In the genomic region with DNA sequence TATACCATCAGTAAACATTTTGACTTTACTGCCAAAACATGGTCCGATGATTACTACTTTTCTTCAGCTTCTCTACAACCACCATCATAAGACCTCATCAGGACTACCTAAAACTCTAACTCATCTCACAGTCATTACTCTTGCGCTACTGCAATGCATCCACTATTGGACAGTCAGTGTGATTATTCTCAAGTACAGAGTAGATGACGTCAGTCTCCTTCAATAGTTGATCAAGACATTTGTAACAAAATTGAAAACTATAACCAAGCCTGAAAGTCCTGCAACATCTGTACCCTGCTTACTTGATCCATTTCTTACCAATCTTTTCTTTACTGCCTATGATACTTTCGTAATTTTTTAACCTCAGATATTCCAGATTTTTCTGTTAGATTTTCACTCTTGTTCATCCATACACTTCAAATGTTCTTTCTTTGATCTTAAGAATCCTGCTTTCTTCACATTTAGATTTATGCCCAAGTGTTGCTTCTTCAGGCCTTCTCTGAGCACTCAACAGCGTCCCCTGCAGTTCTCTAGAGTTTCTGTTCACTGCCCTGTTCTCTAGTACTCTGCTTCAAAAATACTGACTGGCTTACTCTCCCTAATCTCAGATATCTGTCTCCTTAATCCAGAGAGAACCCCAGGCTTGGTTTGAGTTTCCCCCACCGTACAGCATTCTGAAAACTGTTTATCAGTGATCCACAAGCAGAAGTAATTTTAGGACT, we compare ENCODE assay signal across 21 cellular contexts.
DNase-seq lines count a peak whose midpoint lies in the region; ATAC-seq, FAIRE-seq and TF ChIP-seq lines count a peak whose summit lies in the region.
"Had no signal": no experiment of that assay in that cellular context is flagged by ENCODE, and none has a peak within 500 bp of the region (broad histone marks: within the 10 kb centered on the region; RNA-seq: fewer than 3 reads in every experiment).

No MANE protein-coding gene starts in this region.

- H3K36me3 ChIP-seq in BJ (ENCODE audit: control insufficient read depth, insufficient read depth, low read length) (no peaks in the 10 kb centered on the region), H1 (ENCODE audit: control insufficient read depth in 2 of 4, insufficient read depth in 4 of 4, low read length in 3 of 4) (no peaks in the 10 kb centered on the region), keratinocyte (ENCODE audit: control insufficient read depth in 2 of 2, extremely low read depth in 1 of 2, insufficient read depth in 2 of 2, low read length in 2 of 2) (no peaks in the 10 kb centered on the region)
- H3K36me3 ChIP-seq: thoracic aorta had no signal

- DNase-seq in BJ (ENCODE audit: low read depth) (no peak), NAMALWA (ENCODE audit: low spot score) (peak; percentile 21), H1 (ENCODE audit: low read depth in 1 of 2, low spot score in 2 of 2) (no peak), keratinocyte (ENCODE audit: low read depth, low spot score) (no peak), DMS79 (lab: John Stamatoyannopoulos, UW) (no peak)
- DNase-seq: activated CD4-positive, alpha-beta T cell treated with anti-CD3 and anti-CD28 coated beads for 48 hours; activated CD8-positive, alpha-beta memory T cell treated with anti-CD3 and anti-CD28 coated beads, Interleukin-2, amount 10 ng/mL, durations not matched to agents 7 days and 5 days; CD4-positive, alpha-beta T cell; DMS153; foreskin melanocyte; MM.1S; NCI-H1694 treated with DMSO at 0.1 percent for 48 hours; stimulated activated CD4-positive, alpha-beta T cell treated with anti-CD3 and anti-CD28 coated beads, Interleukin-2, amount 100 ng/mL, for 24 hours; stimulated activated naive CD4-positive, alpha-beta T cell had no signal

- no peak overlapping the region for H3K18ac ChIP-seq in H1 (ENCODE audit: extremely low read depth, low read length)

- no peak overlapping the region for H2AK5ac ChIP-seq in H1 (ENCODE audit: low read depth, low read length)

- no peak overlapping the region for H3K23ac ChIP-seq in H1 (ENCODE audit: insufficient read length)

- 84% methylated on average over 6 of the region's 6 CpGs; no CpG with 5 or more reads in 1 of the 2 experiments for WGBS in H1 (ENCODE audit: extremely low coverage in 1 of 2, insufficient coverage in 1 of 2, insufficient read length in 1 of 2, insufficient replicate concordance in 2 of 2, low coverage in 1 of 2, low lambda C conversion rate in 2 of 2, missing lambda C conversion rate in 1 of 2), 2 experiments

- no peak overlapping the region for H2BK5ac ChIP-seq in H1 (ENCODE audit: low read depth, low read length)

- H3K4me1 ChIP-seq in H1 (replicated peaks in 1 of 4; ENCODE audit: control insufficient read depth in 3 of 4, insufficient read depth in 4 of 4, low read length in 3 of 4) (no peaks in the 10 kb centered on the region), keratinocyte (ENCODE audit: control insufficient read depth, extremely low read depth, insufficient read depth, low read length) (peaks cover 4% of the 10 kb centered on the region)

- no peak overlapping the region for H2BK120ac ChIP-seq in H1 (replicated peaks; ENCODE audit: low read depth, low read length)

- no peak for TF ChIP-seq EP300 in H1 (IDR thresholded peaks at IDR 0.05; ENCODE audit: borderline replicate concordance in 1 of 2, low read depth in 2 of 2, low read length in 2 of 2)

- FAIRE-seq in H1 (lab: Jason Lieb, UNC) (no peak), keratinocyte (lab: Jason Lieb, UNC) (peak; percentile 20)
- FAIRE-seq: colon had no signal

- H3K56ac ChIP-seq in H1 (replicated peaks; ENCODE audit: insufficient read length, low read depth, low read length): no peak overlapping the region

- H3K4me2 ChIP-seq in H1 (ENCODE audit: insufficient read depth in 1 of 2, low read depth in 2 of 2, low read length in 2 of 2) (no peak overlapping the region), keratinocyte (ENCODE audit: control insufficient read depth, extremely low read depth, insufficient read depth, low read depth, low read length) (peak overlapping the region; percentile 32)

- H3K9ac ChIP-seq in H1 (replicated peaks in 1 of 4; ENCODE audit: extremely low read depth in 1 of 4, low read depth in 3 of 4, low read length in 3 of 4) (no peak overlapping the region), keratinocyte (ENCODE audit: control insufficient read depth, extremely low read depth, insufficient read depth, low read length) (no peak overlapping the region)

- H3K79me1 ChIP-seq in H1 (ENCODE audit: low read depth, low read length): no peaks in the 10 kb centered on the region

- no peak overlapping the region for H2BK20ac ChIP-seq in H1 (ENCODE audit: low read length)

- H4K20me1 ChIP-seq in H1 (replicated peaks in 1 of 2; ENCODE audit: control insufficient read depth in 1 of 2, insufficient read depth in 2 of 2, low read length in 2 of 2) (no peaks in the 10 kb centered on the region), keratinocyte (ENCODE audit: control insufficient read depth, extremely low read depth, insufficient read depth, low read length) (no peaks in the 10 kb centered on the region)

- no peak for TF ChIP-seq POLR2A in H1 (IDR thresholded peaks at IDR 0.05; ENCODE audit: control extremely low read depth in 1 of 2, low read depth in 2 of 2, low read length in 2 of 2)

- H3K79me2 ChIP-seq in H1 (ENCODE audit: control insufficient read depth in 1 of 2, insufficient read depth in 2 of 2, low read length in 2 of 2) (no peaks in the 10 kb centered on the region), keratinocyte (ENCODE audit: control insufficient read depth, insufficient read depth, low read length) (no peaks in the 10 kb centered on the region)

- peak; percentile 62 to 67 for TF ChIP-seq RAD21 in H1 (IDR thresholded peaks at IDR 0.05 in 1 of 2, conservative IDR thresholded peaks at IDR 0.05 in 1 of 2; ENCODE audit: low read depth in 2 of 2, low read length in 2 of 2)

- TF ChIP-seq CTCF in BJ (IDR thresholded peaks at IDR 0.05; ENCODE audit: insufficient read depth, low read depth, low read length): peak; percentile 41
- peak in 2 of 3 experiments; percentile 51 to 70; a peak in 3 of 4 replicates for TF ChIP-seq CTCF in H1 (IDR thresholded peaks at IDR 0.05; ENCODE audit: control extremely low read depth in 1 of 3, insufficient read depth in 1 of 3, low read depth in 1 of 3, low read length in 3 of 3)
- no peak for TF ChIP-seq CTCF in keratinocyte (optimal IDR thresholded peaks at IDR 0.05 in 1 of 3, IDR thresholded peaks at IDR 0.05 in 1 of 3, conservative IDR thresholded peaks at IDR 0.05 in 1 of 3; ENCODE audit: extremely low read depth in 1 of 3, insufficient read depth in 2 of 3, low read length in 3 of 3)

- H4K8ac ChIP-seq in H1 (ENCODE audit: extremely low read depth, insufficient read depth, low read length): no peak overlapping the region

- no peak overlapping the region for H3K27ac ChIP-seq in H1 (ENCODE audit: low read depth, low read length)
- H3K27ac ChIP-seq in keratinocyte (ENCODE audit: control insufficient read depth, insufficient read depth, low read length): no peak overlapping the region
- H3K27ac ChIP-seq: HL-60, thoracic aorta had no signal

- H3K9me3 ChIP-seq in H1 (ENCODE audit: insufficient read depth in 2 of 2, low read depth in 1 of 2, low read length in 1 of 2): no peaks in the 10 kb centered on the region
- no peaks in the 10 kb centered on the region for H3K9me3 ChIP-seq in keratinocyte (ENCODE audit: control insufficient read depth, low read depth, low read length)
- H3K9me3 ChIP-seq: thoracic aorta had no signal

- H4K91ac ChIP-seq in H1 (replicated peaks; ENCODE audit: insufficient read length, low read length): no peak overlapping the region

- no peak overlapping the region for H2AFZ ChIP-seq in H1 (ENCODE audit: low read length)
- peak overlapping the region; percentile 49 for H2AFZ ChIP-seq in keratinocyte (ENCODE audit: control insufficient read depth, low read length)

- H2BK12ac ChIP-seq in H1 (ENCODE audit: low read depth, low read length): no peak overlapping the region

- no peak overlapping the region for H4K5ac ChIP-seq in H1 (ENCODE audit: insufficient read length, low read depth, low read length)

- H2BK15ac ChIP-seq in H1 (ENCODE audit: low read length): no peak overlapping the region

- dilution Hi-C loops in keratinocyte (cut with MboI; ENCODE audit: extremely low pct_ligation_motif_present, low sequenced_read_pairs): no loop called here

- CTCF ChIA-PET in BJ (lab: Yijun Ruan, JAX): no interaction called here
- CTCF ChIA-PET in H1 (lab: Charles Lee; ENCODE audit: partially characterized antibody): interaction anchor here (0.6 to 1.0 kb wide), 4 partner anchors 142 to 648 kb away, joined by 3 to 5 read pairs (median 4); no protein-coding TSS in a partner anchor

- H3K27me3 ChIP-seq in BJ (ENCODE audit: control insufficient read depth, insufficient read depth, low read length): no peaks in the 10 kb centered on the region
- H3K27me3 ChIP-seq in H1 (replicated peaks in 1 of 4; ENCODE audit: control insufficient read depth in 3 of 4, extremely low read depth in 1 of 4, insufficient read depth in 3 of 4, low read length in 3 of 4): no peaks in the 10 kb centered on the region
- no peaks in the 10 kb centered on the region for H3K27me3 ChIP-seq in keratinocyte (ENCODE audit: control insufficient read depth, extremely low read depth, insufficient read depth, low read length)

- H3K23me2 ChIP-seq in H1 (ENCODE audit: low read depth, low read length): no peaks in the 10 kb centered on the region

- H3K4me3 ChIP-seq in BJ (ENCODE audit: low read depth, low read length): no peak overlapping the region
- H3K4me3 ChIP-seq in H1 (ENCODE audit: extremely low read depth in 1 of 4, insufficient read depth in 2 of 4, low read depth in 3 of 4, low read length in 4 of 4): no peak overlapping the region
- H3K4me3 ChIP-seq in keratinocyte (ENCODE audit: control insufficient read depth in 2 of 3, extremely low read depth in 1 of 3, insufficient read depth in 2 of 3, low read depth in 1 of 3, low read length in 3 of 3): no peak overlapping the region
- H3K4me3 ChIP-seq: thoracic aorta had no signal

- H3K9me1 ChIP-seq in keratinocyte (ENCODE audit: control insufficient read depth, extremely low read depth, insufficient read depth, low read length): no peaks in the 10 kb centered on the region

- H3K4ac ChIP-seq in H1 (replicated peaks; ENCODE audit: insufficient read length, low read depth, low read length): no peak overlapping the region

- POLR2A ChIA-PET in BJ (lab: Charles Lee): interaction anchor here (0.6 kb wide), 1 partner anchor 26 kb away, joined by 3 read pairs; no protein-coding TSS in a partner anchor
- POLR2A ChIA-PET in H1 (lab: Charles Lee; ENCODE audit: partially characterized antibody): no interaction called here

- ATAC-seq in GM21526 (IDR thresholded peaks at IDR 0.05; ENCODE audit: low FRiP score, unreplicated experiment) (no peak), HG03354 (IDR thresholded peaks at IDR 0.05; ENCODE audit: poor library complexity, severe bottlenecking, unreplicated experiment) (no peak), HG03457 (IDR thresholded peaks at IDR 0.05; ENCODE audit: unreplicated experiment) (no peak)
- ATAC-seq: activated CD8-positive, alpha-beta memory T cell treated with anti-CD3 and anti-CD28 coated beads, Interleukin-2, amount 10 ng/mL, durations not matched to agents 7 days and 5 days; Right ventricle myocardium inferior had no signal

- H3K14ac ChIP-seq in H1 (ENCODE audit: insufficient read length): no peak overlapping the region

TF ChIP-seq in H1, 55 proteins besides CTCF, POLR2A, EP300 and RAD21 (continues in another document):
- TF ChIP-seq RBBP5 (IDR thresholded peaks at IDR 0.05; ENCODE audit: borderline replicate concordance, low read depth, low read length): no peak

Comparison
In these comparisons a context has a peak if more than half of its experiments do, and no peak if none do; other contexts are left out.
1. CTCF ChIP-seq: peak in BJ (single experiment) and H1 (2 of 3); none in keratinocyte (0 of 3).